Comparison of ENCODE assay signal across 25 cellular contexts in genomic region chr9:30519756-30520155, GRCh38.
A peak's percentile ranks its signal among the peaks of the same experiment; 100 is the strongest.
DNase-seq lines count a peak whose midpoint lies in the region; ATAC-seq, FAIRE-seq and TF ChIP-seq lines count a peak whose summit lies in the region.
"Had no signal": no experiment of that assay in that cellular context is flagged by ENCODE, and none has a peak within 500 bp of the region (broad histone marks: within the 10 kb centered on the region; RNA-seq: fewer than 3 reads in every experiment).

No MANE protein-coding gene starts in this region.

- H3K36me3 ChIP-seq in endothelial cell of umbilical vein (ENCODE audit: control insufficient read depth in 2 of 2, extremely low read depth in 1 of 2, insufficient read depth in 2 of 2, low read length in 2 of 2), result no peaks in the 10 kb centered on the region
- H3K36me3 ChIP-seq: lower lobe of right lung had no signal

- H3K4me3 Mint-ChIP-seq in activated T-cell treated with anti-CD3 and anti-CD28 coated beads, Interleukin-2, amount 50 U/mL, for 72 hours, result no peak overlapping the region
- H3K4me3 Mint-ChIP-seq in activated T-cell treated with anti-CD3 and anti-CD28 coated beads, Interleukin-2, amount 50 U/mL, for 24 hours, result no peak overlapping the region
- no peak overlapping the region for H3K4me3 Mint-ChIP-seq in stimulated activated naive CD8-positive, alpha-beta T cell treated with anti-CD3 and anti-CD28 coated beads, Interleukin-15, amount 100 ng/mL, for 72 hours
- H3K4me3 Mint-ChIP-seq: activated B cell treated with CpG ODN at 0.5 μM for 24 hours; activated CD4-positive, alpha-beta memory T cell treated with anti-CD3 and anti-CD28 coated beads for 36 hours; CD8-positive, alpha-beta T cell; dendritic cell treated with granulocyte-macrophage colony-stimulating factor and Interleukin-4, amounts not matched to agents 40 ng/mL and 50 ng/mL, for 4 days; GM23338 had no signal

- no peaks in the 10 kb centered on the region for H3K27me3 ChIP-seq in endothelial cell of umbilical vein (ENCODE audit: control insufficient read depth in 2 of 2, insufficient read depth in 2 of 2, low read length in 2 of 2)

- CTCF ChIA-PET in RWPE1 (lab: Yijun Ruan, JAX) (no interaction called here), endothelial cell of umbilical vein (lab: Charles Lee) (no interaction called here), HEK293T (lab: Yijun Ruan, JAX) (interaction anchor here (0.6 kb wide), 1 partner anchor 101 kb away, joined by 3 read pairs; no protein-coding TSS in a partner anchor), GM10248 (lab: Yijun Ruan, JAX) (no interaction called here)

- H3K36me3 Mint-ChIP-seq in activated T-cell treated with anti-CD3 and anti-CD28 coated beads, Interleukin-2, amount 50 U/mL, for 72 hours (ENCODE audit: insufficient read depth in 2 of 2), result no peaks in the 10 kb centered on the region
- no peaks in the 10 kb centered on the region for H3K36me3 Mint-ChIP-seq in activated T-cell treated with anti-CD3 and anti-CD28 coated beads, Interleukin-2, amount 50 U/mL, for 24 hours (ENCODE audit: low read depth)
- H3K36me3 Mint-ChIP-seq: activated CD4-positive, alpha-beta memory T cell treated with anti-CD3 and anti-CD28 coated beads for 36 hours; CD8-positive, alpha-beta T cell had no signal

- no peak for DNase-seq in activated T-cell treated with anti-CD3 and anti-CD28 coated beads, Interleukin-2, amount 50 U/mL, for 72 hours
- DNase-seq in activated T-cell treated with anti-CD3 and anti-CD28 coated beads, Interleukin-2, amount 50 U/mL, for 24 hours, result no peak
- DNase-seq in RWPE1 (ENCODE audit: low spot score) (peak; percentile 23), endothelial cell of umbilical vein (ENCODE audit: low read depth, low spot score) (no peak), GDM1 (lab: John Stamatoyannopoulos, UW) (no peak), HEK293T (ENCODE audit: extremely low spot score) (no peak), GM10248 (ENCODE audit: extremely low spot score) (no peak)
- no peak for DNase-seq in stimulated activated naive CD8-positive, alpha-beta T cell treated with anti-CD3 and anti-CD28 coated beads, Interleukin-15, amount 100 ng/mL, for 72 hours
- DNase-seq: activated B cell treated with CpG ODN at 0.5 μM for 24 hours; activated CD4-positive, alpha-beta memory T cell treated with anti-CD3 and anti-CD28 coated beads for 36 hours; activated gamma-delta T cell treated with Interleukin-2 at 50 U/mL for 16 hours; CD8-positive, alpha-beta T cell; DMS153; glutamatergic neuron; Karpas-422; kidney; lower lobe of right lung; NCI-H1694; NCI-H2171 treated with DMSO at 0.1 percent for 48 hours; SHP77; SW 1271 had no signal

- H3K9me1 ChIP-seq in endothelial cell of umbilical vein (replicated peaks; ENCODE audit: control insufficient read depth, extremely low read depth, insufficient read depth, low read length), result no peaks in the 10 kb centered on the region

- H3K79me2 ChIP-seq in endothelial cell of umbilical vein (ENCODE audit: control insufficient read depth, insufficient read depth, low read length), result no peaks in the 10 kb centered on the region

- TF ChIP-seq CTCF in RWPE1 (conservative IDR thresholded peaks at IDR 0.05; ENCODE audit: low read depth) (no peak), endothelial cell of umbilical vein (IDR thresholded peaks at IDR 0.05; ENCODE audit: extremely low read depth in 1 of 2, insufficient read depth in 1 of 2, low read depth in 1 of 2, low read length in 2 of 2) (no peak), GM10248 (IDR thresholded peaks at IDR 0.05; ENCODE audit: control extremely low read depth, extremely low read depth, low read depth, missing control alignments) (no peak)

- H3K27ac ChIP-seq in RWPE1, result no peak overlapping the region
- no peak overlapping the region for H3K27ac ChIP-seq in endothelial cell of umbilical vein (ENCODE audit: insufficient read depth, low read depth, low read length)
- H3K27ac ChIP-seq: A549, lower lobe of right lung had no signal

- H3K9me3 ChIP-seq in endothelial cell of umbilical vein (replicated peaks; ENCODE audit: control insufficient read depth, insufficient read depth, low read length), result no peaks in the 10 kb centered on the region
- H3K9me3 ChIP-seq: A549, lower lobe of right lung had no signal

- no peak for TF ChIP-seq POLR2A in endothelial cell of umbilical vein (IDR thresholded peaks at IDR 0.05; ENCODE audit: low read depth, low read length)

- dilution Hi-C loops in endothelial cell of umbilical vein (cut with MboI; ENCODE audit: extremely low pct_ligation_motif_present, low sequenced_read_pairs), result no loop called here

- no peak overlapping the region for H3K4me3 ChIP-seq in endothelial cell of umbilical vein (replicated peaks in 1 of 3; ENCODE audit: insufficient read depth in 1 of 3, low read depth in 1 of 3, low read length in 3 of 3)
- H3K4me3 ChIP-seq: A549, GM23338, lower lobe of right lung had no signal

- H3K9me3 Mint-ChIP-seq in activated T-cell treated with anti-CD3 and anti-CD28 coated beads, Interleukin-2, amount 50 U/mL, for 72 hours, result no peaks in the 10 kb centered on the region
- peaks cover 7% of the 10 kb centered on the region for H3K9me3 Mint-ChIP-seq in activated T-cell treated with anti-CD3 and anti-CD28 coated beads, Interleukin-2, amount 50 U/mL, for 24 hours
- peaks cover 0 to 5% of the 10 kb centered on the region in 2 donors for H3K9me3 Mint-ChIP-seq in stimulated activated naive CD8-positive, alpha-beta T cell treated with anti-CD3 and anti-CD28 coated beads, Interleukin-15, amount 100 ng/mL, for 72 hours
- H3K9me3 Mint-ChIP-seq: activated B cell treated with CpG ODN at 0.5 μM for 24 hours; activated CD4-positive, alpha-beta memory T cell treated with anti-CD3 and anti-CD28 coated beads for 36 hours; dendritic cell treated with granulocyte-macrophage colony-stimulating factor and Interleukin-4, amounts not matched to agents 40 ng/mL and 50 ng/mL, for 4 days had no signal

- H4K20me1 ChIP-seq in endothelial cell of umbilical vein (replicated peaks; ENCODE audit: control insufficient read depth, extremely low read depth, insufficient read depth, low read length), result no peaks in the 10 kb centered on the region

- H3K9ac ChIP-seq in endothelial cell of umbilical vein (replicated peaks; ENCODE audit: extremely low read depth, insufficient read depth, low read length), result no peak overlapping the region

- intact Hi-C loops in endothelial cell of umbilical vein (cut with micrococcal nuclease), result no loop called here

- POLR2A ChIA-PET in RWPE1 (lab: Yijun Ruan, JAX; ENCODE audit: low non-redundant PET) (no interaction called here), endothelial cell of umbilical vein (lab: Charles Lee) (no interaction called here), HEK293T (lab: Yijun Ruan, JAX) (no interaction called here), GM10248 (lab: Yijun Ruan, JAX) (no interaction called here)

- no peaks in the 10 kb centered on the region for H3K4me1 Mint-ChIP-seq in activated T-cell treated with anti-CD3 and anti-CD28 coated beads, Interleukin-2, amount 50 U/mL, for 72 hours (ENCODE audit: low read depth)
- H3K4me1 Mint-ChIP-seq in activated T-cell treated with anti-CD3 and anti-CD28 coated beads, Interleukin-2, amount 50 U/mL, for 24 hours (ENCODE audit: low read depth), result no peaks in the 10 kb centered on the region
- no peaks in the 10 kb centered on the region for H3K4me1 Mint-ChIP-seq in stimulated activated naive CD8-positive, alpha-beta T cell treated with anti-CD3 and anti-CD28 coated beads, Interleukin-15, amount 100 ng/mL, for 72 hours
- H3K4me1 Mint-ChIP-seq: activated B cell treated with CpG ODN at 0.5 μM for 24 hours, GM23338 had no signal

- H3K27me3 Mint-ChIP-seq in activated T-cell treated with anti-CD3 and anti-CD28 coated beads, Interleukin-2, amount 50 U/mL, for 72 hours (ENCODE audit: low read depth), result no peaks in the 10 kb centered on the region
- H3K27me3 Mint-ChIP-seq in activated T-cell treated with anti-CD3 and anti-CD28 coated beads, Interleukin-2, amount 50 U/mL, for 24 hours, result no peaks in the 10 kb centered on the region
- H3K27me3 Mint-ChIP-seq in stimulated activated naive CD8-positive, alpha-beta T cell treated with anti-CD3 and anti-CD28 coated beads, Interleukin-15, amount 100 ng/mL, for 72 hours, result no peaks in the 10 kb centered on the region
- H3K27me3 Mint-ChIP-seq: activated B cell treated with CpG ODN at 0.5 μM for 24 hours; activated CD4-positive, alpha-beta memory T cell treated with anti-CD3 and anti-CD28 coated beads for 36 hours; dendritic cell treated with granulocyte-macrophage colony-stimulating factor and Interleukin-4, amounts not matched to agents 40 ng/mL and 50 ng/mL, for 4 days had no signal

- H2AFZ ChIP-seq in endothelial cell of umbilical vein (ENCODE audit: low read depth, low read length), result no peak overlapping the region
- H2AFZ ChIP-seq: GM23338 had no signal

- no peak overlapping the region for H3K27ac Mint-ChIP-seq in activated T-cell treated with anti-CD3 and anti-CD28 coated beads, Interleukin-2, amount 50 U/mL, for 72 hours
- no peak overlapping the region for H3K27ac Mint-ChIP-seq in activated T-cell treated with anti-CD3 and anti-CD28 coated beads, Interleukin-2, amount 50 U/mL, for 24 hours
- no peak overlapping the region for H3K27ac Mint-ChIP-seq in stimulated activated naive CD8-positive, alpha-beta T cell treated with anti-CD3 and anti-CD28 coated beads, Interleukin-15, amount 100 ng/mL, for 72 hours
- H3K27ac Mint-ChIP-seq: activated B cell treated with CpG ODN at 0.5 μM for 24 hours; activated CD4-positive, alpha-beta memory T cell treated with anti-CD3 and anti-CD28 coated beads for 36 hours; CD8-positive, alpha-beta T cell; dendritic cell treated with granulocyte-macrophage colony-stimulating factor and Interleukin-4, amounts not matched to agents 40 ng/mL and 50 ng/mL, for 4 days; GM23338 had no signal

- FAIRE-seq in endothelial cell of umbilical vein (lab: Jason Lieb, UNC), result no peak
- FAIRE-seq: A549, endometrium, kidney had no signal

- H3K4me1 ChIP-seq in endothelial cell of umbilical vein (ENCODE audit: control insufficient read depth, extremely low read depth, insufficient read depth, low read length), result no peaks in the 10 kb centered on the region
- H3K4me1 ChIP-seq: A549, lower lobe of right lung had no signal

- H3K4me2 ChIP-seq in endothelial cell of umbilical vein (ENCODE audit: insufficient read depth, low read length), result no peak overlapping the region
- H3K4me2 ChIP-seq: A549, GM23338 had no signal

- BruUV-seq in endothelial cell of umbilical vein (replicated peaks; lab: Mats Ljungman, UMichigan), result no TSS peak

- ATAC-seq in activated T-cell treated with anti-CD3 and anti-CD28 coated beads, Interleukin-2, amount 50 U/mL, for 72 hours (replicated peaks in 1 of 2), result peak; percentile 37 to 75
- ATAC-seq in stimulated activated naive CD8-positive, alpha-beta T cell treated with anti-CD3 and anti-CD28 coated beads, Interleukin-15, amount 100 ng/mL, for 72 hours, result peak; percentile 26
- ATAC-seq: A549; CD8-positive, alpha-beta T cell; GM23338; lower lobe of right lung had no signal

TF ChIP-seq in endothelial cell of umbilical vein, 7 proteins besides CTCF, POLR2A, EP300 and RAD21:
- TF ChIP-seq JUN (IDR thresholded peaks at IDR 0.05; ENCODE audit: borderline replicate concordance, insufficient read depth, insufficient read length, low read depth) (peak; percentile 40), MYC (IDR thresholded peaks at IDR 0.05; ENCODE audit: low read depth, low read length) (no peak)
TF ChIP-seq in endothelial cell of umbilical vein: peak in this region for 1.

TF ChIP-seq in HEK293T, 16 proteins besides CTCF, POLR2A, EP300 and RAD21 (continues in another document):
- no peak for TF ChIP-seq ARNT (IDR thresholded peaks at IDR 0.05)
- no peak for TF ChIP-seq FOXM1 (IDR thresholded peaks at IDR 0.05; ENCODE audit: borderline replicate concordance)
